In the genomic region with DNA sequence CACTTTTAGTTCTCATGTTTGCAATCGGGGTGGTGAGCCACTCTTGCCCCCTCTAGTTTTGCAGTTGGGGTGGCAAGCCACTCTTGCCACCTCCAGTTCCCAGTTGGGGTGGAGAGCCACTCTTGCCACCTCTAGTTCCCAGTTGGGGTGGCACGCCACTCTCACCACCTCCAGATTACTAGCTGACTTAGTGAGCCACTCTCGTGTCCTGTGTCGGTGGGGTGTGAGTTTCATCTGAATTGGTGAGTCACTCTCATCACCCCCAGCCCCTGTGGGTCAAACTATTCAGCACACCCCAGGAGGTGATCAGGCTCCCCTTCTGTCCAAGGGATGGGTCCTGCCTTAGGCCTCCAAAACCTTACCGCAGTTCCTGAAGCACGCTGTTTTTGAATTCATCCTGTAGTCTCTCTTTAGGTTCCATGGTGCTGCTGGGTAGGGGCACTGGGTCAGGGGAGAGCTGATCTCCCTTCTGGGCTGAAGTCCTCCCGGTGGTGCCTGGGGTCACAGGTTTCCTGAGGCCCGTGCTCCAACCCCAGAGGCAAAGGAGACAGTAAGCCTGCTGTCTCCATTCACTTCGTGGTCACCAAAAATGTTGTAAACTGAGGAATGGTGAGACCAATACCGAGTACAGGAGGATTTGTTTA, we compare ENCODE assay signal across 15 cellular contexts.
DNase-seq lines count a peak whose midpoint lies in the region; ATAC-seq, FAIRE-seq and TF ChIP-seq lines count a peak whose summit lies in the region.
"Had no signal": no experiment of that assay in that cellular context is flagged by ENCODE, and none has a peak within 500 bp of the region (broad histone marks: within the 10 kb centered on the region; RNA-seq: fewer than 3 reads in every experiment).

No MANE protein-coding gene starts in this region.

- no peaks in the 10 kb centered on the region for H3K27me3 Mint-ChIP-seq in natural killer cell treated with Interleukin-12 subunit alpha and Interleukin-12 subunit beta and Interleukin-15 and Interleukin-18, amount 100 ng/mL, for 72 hours
- no peaks in the 10 kb centered on the region for H3K27me3 Mint-ChIP-seq in natural killer cell (ENCODE audit: low read depth in 2 of 2)
- H3K27me3 Mint-ChIP-seq: activated CD4-positive, alpha-beta memory T cell treated with anti-CD3 and anti-CD28 coated beads, Interleukin-2, amount 10 ng/mL, durations not matched to agents 7 days and 5 days had no signal

- FAIRE-seq in H54 (lab: Jason Lieb, UNC) = no peak
- FAIRE-seq: frontal cortex, TTC549 had no signal

- peaks cover 5 to 43% (median 15%) of the 10 kb centered on the region in 3 donors for H3K4me1 ChIP-seq in gastroesophageal sphincter
- peaks cover 12% of the 10 kb centered on the region for H3K4me1 ChIP-seq in rectal smooth muscle tissue (ENCODE audit: control insufficient read depth, insufficient read depth, low read length)
- H3K4me1 ChIP-seq in suprapubic skin = peaks cover 23% of the 10 kb centered on the region
- H3K4me1 ChIP-seq: breast epithelium had no signal

- H3K9me3 ChIP-seq in gastroesophageal sphincter (no peaks in the 10 kb centered on the region), suprapubic skin (no peaks in the 10 kb centered on the region)
- H3K9me3 ChIP-seq: breast epithelium had no signal

- peak; percentile 43 to 50 for ATAC-seq in natural killer cell treated with Interleukin-12 subunit alpha and Interleukin-12 subunit beta and Interleukin-15 and Interleukin-18, amount 100 ng/mL, for 72 hours
- ATAC-seq in natural killer cell (no peak), gastroesophageal sphincter (no peak)

- H3K4me3 Mint-ChIP-seq in natural killer cell treated with Interleukin-12 subunit alpha and Interleukin-12 subunit beta and Interleukin-15 and Interleukin-18, amount 100 ng/mL, for 72 hours = no peak overlapping the region
- H3K4me3 Mint-ChIP-seq in natural killer cell = no peak overlapping the region
- H3K4me3 Mint-ChIP-seq: activated CD4-positive, alpha-beta memory T cell treated with anti-CD3 and anti-CD28 coated beads, Interleukin-2, amount 10 ng/mL, durations not matched to agents 7 days and 5 days had no signal

- TF ChIP-seq POLR2A in gastroesophageal sphincter (IDR thresholded peaks at IDR 0.05) (no peak), H54 (IDR thresholded peaks at IDR 0.05; ENCODE audit: low read depth, low read length) (no peak), suprapubic skin (IDR thresholded peaks at IDR 0.05) (no peak)

- H3K36me3 Mint-ChIP-seq in natural killer cell treated with Interleukin-12 subunit alpha and Interleukin-12 subunit beta and Interleukin-15 and Interleukin-18, amount 100 ng/mL, for 72 hours = no peaks in the 10 kb centered on the region
- no peaks in the 10 kb centered on the region for H3K36me3 Mint-ChIP-seq in natural killer cell

- TF ChIP-seq CTCF in natural killer cell (IDR thresholded peaks at IDR 0.05) (no peak), gastroesophageal sphincter (IDR thresholded peaks at IDR 0.05) (no peak), brain microvascular endothelial cell (IDR thresholded peaks at IDR 0.05; ENCODE audit: low read depth, low read length, missing control alignments) (no peak), suprapubic skin (IDR thresholded peaks at IDR 0.05) (no peak)

- TF ChIP-seq EP300 in gastroesophageal sphincter (IDR thresholded peaks at IDR 0.05) = no peak
- TF ChIP-seq EP300 in suprapubic skin (IDR thresholded peaks at IDR 0.05) = no peak

- no peak for DNase-seq in natural killer cell treated with Interleukin-12 subunit alpha and Interleukin-12 subunit beta and Interleukin-15 and Interleukin-18, amount 100 ng/mL, for 72 hours (ENCODE audit: low spot score)
- DNase-seq in natural killer cell (no peak), head of caudate nucleus (no peak), brain microvascular endothelial cell (no peak), H54 (ENCODE audit: insufficient read length, low spot score) (no peak), suprapubic skin (ENCODE audit: low spot score in 2 of 2) (no peak)
- DNase-seq: activated CD4-positive, alpha-beta memory T cell treated with anti-CD3 and anti-CD28 coated beads, Interleukin-2, amount 10 ng/mL, durations not matched to agents 7 days and 5 days; effector memory CD4-positive, alpha-beta T cell; immature natural killer cell; stimulated activated CD4-positive, alpha-beta T cell treated with anti-CD3 and anti-CD28 coated beads, Interleukin-4, amount 100 ng/mL, for 1 hour had no signal

- no peaks in the 10 kb centered on the region for H3K36me3 ChIP-seq in gastroesophageal sphincter
- no peaks in the 10 kb centered on the region for H3K36me3 ChIP-seq in rectal smooth muscle tissue (ENCODE audit: control insufficient read depth, insufficient read depth, low read length)
- H3K36me3 ChIP-seq in brain microvascular endothelial cell (replicated peaks) = no peaks in the 10 kb centered on the region
- no peaks in the 10 kb centered on the region for H3K36me3 ChIP-seq in suprapubic skin
- H3K36me3 ChIP-seq: breast epithelium had no signal

- H3K4me3 ChIP-seq in gastroesophageal sphincter (peak overlapping the region in 1 of 2 donors; percentile 53), rectal smooth muscle tissue (ENCODE audit: low read length) (peak overlapping the region; percentile 57), brain microvascular endothelial cell (ENCODE audit: low read depth, low read length) (no peak overlapping the region), suprapubic skin (no peak overlapping the region)

- in situ Hi-C loops in brain microvascular endothelial cell (cut with HindIII; ENCODE audit: low pct_ligation_motif_present, low sequenced_read_pairs) = no loop called here

- intact Hi-C loops in natural killer cell (cut with micrococcal nuclease) = no loop called here
- intact Hi-C loops in head of caudate nucleus (cut with DNase I) = no loop called here

- H3K4me1 Mint-ChIP-seq in natural killer cell treated with Interleukin-12 subunit alpha and Interleukin-12 subunit beta and Interleukin-15 and Interleukin-18, amount 100 ng/mL, for 72 hours (ENCODE audit: low read depth in 2 of 2) = no peaks in the 10 kb centered on the region
- no peaks in the 10 kb centered on the region for H3K4me1 Mint-ChIP-seq in natural killer cell
- H3K4me1 Mint-ChIP-seq: activated CD4-positive, alpha-beta memory T cell treated with anti-CD3 and anti-CD28 coated beads, Interleukin-2, amount 10 ng/mL, durations not matched to agents 7 days and 5 days; immature natural killer cell had no signal

- WGBS in gastroesophageal sphincter (ENCODE audit: low coverage in 1 of 2), 2 donors = 30 to 61% methylated on average over 2 to 6 of the region's 10 CpGs
- 79% methylated on average over 10 of the region's 10 CpGs for WGBS in suprapubic skin

- no peaks in the 10 kb centered on the region for H3K9me3 Mint-ChIP-seq in natural killer cell treated with Interleukin-12 subunit alpha and Interleukin-12 subunit beta and Interleukin-15 and Interleukin-18, amount 100 ng/mL, for 72 hours
- peaks cover 0 to 3% of the 10 kb centered on the region in 2 donors for H3K9me3 Mint-ChIP-seq in natural killer cell
- H3K9me3 Mint-ChIP-seq: activated CD4-positive, alpha-beta memory T cell treated with anti-CD3 and anti-CD28 coated beads, Interleukin-2, amount 10 ng/mL, durations not matched to agents 7 days and 5 days had no signal

- no peak overlapping the region for H3K27ac Mint-ChIP-seq in natural killer cell treated with Interleukin-12 subunit alpha and Interleukin-12 subunit beta and Interleukin-15 and Interleukin-18, amount 100 ng/mL, for 72 hours
- H3K27ac Mint-ChIP-seq in natural killer cell = no peak overlapping the region
- H3K27ac Mint-ChIP-seq: activated CD4-positive, alpha-beta memory T cell treated with anti-CD3 and anti-CD28 coated beads, Interleukin-2, amount 10 ng/mL, durations not matched to agents 7 days and 5 days; immature natural killer cell had no signal

- H3K27me3 ChIP-seq in gastroesophageal sphincter (no peaks in the 10 kb centered on the region), rectal smooth muscle tissue (ENCODE audit: control insufficient read depth, insufficient read depth, low read length) (no peaks in the 10 kb centered on the region), brain microvascular endothelial cell (replicated peaks) (no peaks in the 10 kb centered on the region), suprapubic skin (no peaks in the 10 kb centered on the region)
- H3K27me3 ChIP-seq: breast epithelium had no signal

- H3K9ac ChIP-seq in rectal smooth muscle tissue (ENCODE audit: low read length) = no peak overlapping the region

- H3K27ac ChIP-seq in gastroesophageal sphincter = peak overlapping the region; percentile 73 to 91 (median 78)
- peak overlapping the region; percentile 80 for H3K27ac ChIP-seq in rectal smooth muscle tissue (ENCODE audit: low read depth, low read length)
- H3K27ac ChIP-seq in brain microvascular endothelial cell = no peak overlapping the region
- H3K27ac ChIP-seq in suprapubic skin = no peak overlapping the region
- H3K27ac ChIP-seq: breast epithelium had no signal

Comparison
In these comparisons a context has a peak if more than half of its experiments do, and no peak if none do; other contexts are left out.
1. ATAC-seq: peak in natural killer cell treated with Interleukin-12 subunit alpha and Interleukin-12 subunit beta and Interleukin-15 and Interleukin-18, amount 100 ng/mL, for 72 hours (2 of 2); none in natural killer cell (0 of 3) and gastroesophageal sphincter (single experiment).
2. H3K27ac ChIP-seq: peak in gastroesophageal sphincter (4 of 4) and rectal smooth muscle tissue (single experiment); none in brain microvascular endothelial cell (single experiment) and suprapubic skin (single experiment).